Comparison of ENCODE assay signal across 8 cellular contexts in the genomic region with DNA sequence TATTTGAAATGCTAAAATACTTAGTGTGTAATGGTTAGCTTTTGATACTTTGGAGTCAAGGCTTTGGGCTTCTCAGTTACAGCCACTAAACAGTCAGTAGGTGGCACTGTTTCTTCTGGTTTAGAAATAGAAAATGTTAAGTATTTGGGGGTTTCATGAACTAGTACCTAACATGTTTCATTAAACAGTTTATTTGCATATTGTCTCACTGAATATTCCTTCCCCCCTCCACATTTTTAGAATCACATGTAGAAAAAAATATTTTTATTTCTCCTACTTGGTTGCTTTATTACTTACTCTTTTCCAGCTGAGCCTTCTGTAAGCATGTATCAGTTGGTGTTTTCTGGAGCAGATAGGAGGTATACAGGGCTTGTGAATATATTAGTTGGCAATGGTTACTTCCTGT. TPM values are rescaled to one million over a fixed set of nuclear protein-coding genes. Genes with fewer than 3 reads are reported as not detected.
DNase-seq lines count a peak whose midpoint lies in the region; ATAC-seq, FAIRE-seq and TF ChIP-seq lines count a peak whose summit lies in the region.

No MANE protein-coding gene starts in this region.

- H3K27ac ChIP-seq in CD4-positive, alpha-beta memory T cell (ENCODE audit: low read depth, low read length) = no peak overlapping the region
- H3K27ac ChIP-seq in uterus = no peak overlapping the region

- peak in 4 of 5 donors; percentile 27 to 32 (median 30) for DNase-seq in CD4-positive, alpha-beta memory T cell
- DNase-seq in NCI-H2029 treated with DMSO at 0.1 percent for 48 hours (lab: John Stamatoyannopoulos, UW) (peak; percentile 47), kidney epithelial cell (ENCODE audit: low read depth) (no peak), uterus (no peak), RCC 7860 (ENCODE audit: low spot score) (no peak)

- H3K4me1 Mint-ChIP-seq in CD4-positive, alpha-beta memory T cell = peaks cover 0 to 1% (median 0%) of the 10 kb centered on the region in 4 donors
- peaks cover 2% of the 10 kb centered on the region for H3K4me1 Mint-ChIP-seq in brain

- H3K27me3 ChIP-seq in CD4-positive, alpha-beta memory T cell (ENCODE audit: insufficient read depth, low read length) = no peaks in the 10 kb centered on the region
- H3K27me3 ChIP-seq in kidney epithelial cell (ENCODE audit: control insufficient read depth, insufficient read depth, low read length) (no peaks in the 10 kb centered on the region), uterus (no peaks in the 10 kb centered on the region)

- ATAC-seq in GM18520 (IDR thresholded peaks at IDR 0.05; ENCODE audit: unreplicated experiment) (peak; percentile 71), HG02943 (IDR thresholded peaks at IDR 0.05; ENCODE audit: low read depth, unreplicated experiment) (peak; percentile 83)

- H3K4me1 ChIP-seq in CD4-positive, alpha-beta memory T cell (ENCODE audit: insufficient read depth, low read length) = no peaks in the 10 kb centered on the region
- H3K4me1 ChIP-seq in uterus = peaks cover 0 to 3% of the 10 kb centered on the region in 2 donors

- no peak for FAIRE-seq in RCC 7860 (lab: Jason Lieb, UNC)

- peak; percentile 77 to 89 for TF ChIP-seq CTCF in brain (conservative IDR thresholded peaks at IDR 0.05)
- TF ChIP-seq CTCF in kidney epithelial cell (IDR thresholded peaks at IDR 0.05; ENCODE audit: insufficient read depth, low read length, poor library complexity, severe bottlenecking) = peak; percentile 67
- peak; percentile 41 to 60 (median 57) for TF ChIP-seq CTCF in uterus (IDR thresholded peaks at IDR 0.05)

- no peak overlapping the region for H3K27ac Mint-ChIP-seq in CD4-positive, alpha-beta memory T cell
- peak overlapping the region in 1 of 5 experiments; percentile 82 for H3K27ac Mint-ChIP-seq in brain

- H3K27me3 Mint-ChIP-seq in CD4-positive, alpha-beta memory T cell = no peaks in the 10 kb centered on the region
- H3K27me3 Mint-ChIP-seq in brain = no peaks in the 10 kb centered on the region

- POLR2A ChIA-PET in CD4-positive, alpha-beta memory T cell (lab: Charles Lee; ENCODE audit: partially characterized antibody) = no interaction called here

- CTCF ChIA-PET in CD4-positive, alpha-beta memory T cell (lab: Charles Lee; ENCODE audit: partially characterized antibody) = interaction anchor here (0.7 to 2.3 kb wide), 9 partner anchors 9 to 321 kb away, joined by 3 to 12 read pairs (median 4); no protein-coding TSS in a partner anchor

- no peak overlapping the region for H3K4me3 Mint-ChIP-seq in CD4-positive, alpha-beta memory T cell
- H3K4me3 Mint-ChIP-seq in brain = no peak overlapping the region

- no peak overlapping the region for H3K4me3 ChIP-seq in CD4-positive, alpha-beta memory T cell (ENCODE audit: low read length in 2 of 2)
- H3K4me3 ChIP-seq in kidney epithelial cell (ENCODE audit: low read depth, low read length) (no peak overlapping the region), uterus (no peak overlapping the region)

- H3K9me3 ChIP-seq in CD4-positive, alpha-beta memory T cell (ENCODE audit: control insufficient read depth in 1 of 2, low read length in 2 of 2) = no peaks in the 10 kb centered on the region
- no peaks in the 10 kb centered on the region for H3K9me3 ChIP-seq in uterus

- peaks cover 9 to 12% of the 10 kb centered on the region in 2 donors for H3K36me3 Mint-ChIP-seq in CD4-positive, alpha-beta memory T cell
- peaks cover 3% of the 10 kb centered on the region for H3K36me3 Mint-ChIP-seq in brain

- H3K36me3 ChIP-seq in CD4-positive, alpha-beta memory T cell (ENCODE audit: insufficient read depth, low read length) = no peaks in the 10 kb centered on the region
- no peaks in the 10 kb centered on the region for H3K36me3 ChIP-seq in kidney epithelial cell (ENCODE audit: control insufficient read depth, insufficient read depth, low read length)
- H3K36me3 ChIP-seq in uterus = no peaks in the 10 kb centered on the region

- no peak for TF ChIP-seq POLR2A in uterus (IDR thresholded peaks at IDR 0.05)

- intact Hi-C loops in CD4-positive, alpha-beta memory T cell (cut with micrococcal nuclease) = loop anchor here (2.0 to 10.0 kb wide), 3 partner anchors 164 to 1504 kb away; a partner anchor contains a TSS
- intact Hi-C loops in uterus (cut with DNase I; ENCODE audit: low total_unique reads) = no loop called here

- H3K9me3 Mint-ChIP-seq in CD4-positive, alpha-beta memory T cell = no peaks in the 10 kb centered on the region
- H3K9me3 Mint-ChIP-seq in brain = no peaks in the 10 kb centered on the region

RNA-seq across cellular contexts. Expression of a gene that starts 48.0 kb away (rescaled TPM):
- total RNA-seq in CD4-positive, alpha-beta memory T cell = 10 to 100 TPM; 23.8 to 28.5 TPM
- 1 to 10 TPM; 8.1 to 8.2 TPM for polyA plus RNA-seq in CD4-positive, alpha-beta memory T cell
- polyA plus RNA-seq in brain (ENCODE audit: insufficient read depth, low read depth, low replicate concordance) = 12.7 TPM
- total RNA-seq in kidney epithelial cell = 14.1 and 18.3 TPM in 2 replicates
- 10 to 100 TPM; 20.0 to 62.0 (median 45.3) TPM for total RNA-seq in uterus

RNA-seq across cellular contexts. Expression of a gene that starts 56.9 kb away (rescaled TPM):
- 10 to 100 TPM; 27.9 to 28.4 TPM for total RNA-seq in CD4-positive, alpha-beta memory T cell
- polyA plus RNA-seq in CD4-positive, alpha-beta memory T cell = 10 to 100 TPM; 52.2 to 53.5 TPM
- 11.5 TPM for polyA plus RNA-seq in brain (ENCODE audit: insufficient read depth, low read depth, low replicate concordance)
- 20.2 and 23.4 TPM in 2 replicates for total RNA-seq in kidney epithelial cell
- total RNA-seq in uterus = 10 to 100 TPM; 18.8 to 38.2 (median 27.3) TPM

Comparison
In these comparisons a context has a peak if more than half of its experiments do, and no peak if none do; other contexts are left out.
1. DNase-seq: peak in CD4-positive, alpha-beta memory T cell (4 of 5) and NCI-H2029 treated with DMSO at 0.1 percent for 48 hours (single experiment); none in kidney epithelial cell (single experiment), uterus (0 of 2) and RCC 7860 (single experiment).
2. Peak in every context shown above with its lines, with median percentiles within 50 percentile points of each other: CTCF ChIP-seq.